In genomic region chr6:91164105-91164504, GRCh38 we compare ENCODE assay signal across 11 cellular contexts.
"Had no signal": no experiment of that assay in that cellular context is flagged by ENCODE, and none has a peak within 500 bp of the region (broad histone marks: within the 10 kb centered on the region; RNA-seq: fewer than 3 reads in every experiment).

No MANE protein-coding gene starts in this region.

- H2AFZ ChIP-seq: GM23248, GM23338 had no signal

- H3K9ac ChIP-seq: GM23248 had no signal

- FAIRE-seq: H1, H54 had no signal

- H3K4me3 ChIP-seq: GM23248, GM23338, HAP-1 had no signal

- H3K4me3 Mint-ChIP-seq: GM23338, H9, HFFc6 had no signal

- H3K27ac Mint-ChIP-seq: GM23338, H9, HFFc6 had no signal

- ATAC-seq: GM23338, HCT116 had no signal

- H3K27ac ChIP-seq: GM23248 had no signal

- H3K9me3 Mint-ChIP-seq: GM23338, H9 had no signal

- H3K4me2 ChIP-seq: GM23338 had no signal

- H3K4me1 ChIP-seq: HAP-1 had no signal

- DNase-seq: GM23248, GOT3, H7, H9, HCEC 1CT, HFFc6 had no signal

- H3K36me3 ChIP-seq: HAP-1 had no signal

- H3K9me3 ChIP-seq: HAP-1 had no signal
